Comparison of ENCODE assay signal across 8 cellular contexts in the genomic region with DNA sequence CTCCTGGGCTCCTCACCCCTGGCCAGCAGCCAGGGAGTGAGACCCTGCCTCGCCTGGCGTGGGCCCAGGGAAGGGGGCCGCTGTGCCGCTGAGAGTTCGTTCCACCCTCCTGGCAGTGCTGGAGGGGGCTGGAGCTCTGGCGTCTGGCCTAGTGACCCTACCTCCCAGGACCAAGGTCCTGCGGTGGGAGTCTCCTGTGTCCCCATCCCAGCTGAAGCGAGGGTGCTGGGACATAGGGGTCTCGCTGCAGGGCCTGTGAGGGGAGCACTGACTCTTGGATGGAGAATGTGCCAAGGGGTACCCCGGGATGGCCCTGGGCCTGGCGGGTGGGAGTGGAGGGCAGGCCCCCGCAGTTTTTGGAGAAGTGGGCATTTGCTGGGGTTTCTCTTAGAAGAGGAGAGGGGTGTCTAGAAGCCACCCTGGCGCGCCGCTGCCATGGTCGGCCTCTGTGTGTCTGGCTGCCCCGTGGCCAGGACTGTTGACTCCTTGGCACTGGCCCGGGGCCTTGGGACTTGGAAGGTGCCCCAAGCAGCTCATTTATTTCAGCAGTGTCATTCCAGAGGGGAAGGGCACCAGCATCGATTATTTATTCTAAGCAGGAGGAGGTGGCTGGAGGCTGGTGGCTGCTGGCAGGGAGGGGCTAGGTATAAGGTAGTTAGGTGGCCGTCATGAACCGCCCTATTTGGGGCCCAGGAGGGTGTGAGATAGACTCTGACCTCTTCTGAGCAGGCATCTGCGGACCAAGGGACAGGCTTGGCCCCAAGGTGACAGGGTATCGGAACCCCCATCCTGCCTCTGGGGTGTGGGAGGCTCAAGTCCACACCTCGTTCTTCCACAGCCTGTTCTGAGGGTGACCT. TPM values are rescaled to one million over a fixed set of nuclear protein-coding genes. Genes with fewer than 3 reads are reported as not detected.
DNase-seq lines count a peak whose midpoint lies in the region; ATAC-seq and TF ChIP-seq lines count a peak whose summit lies in the region.

No MANE protein-coding gene starts in this region.

- H3K9ac ChIP-seq in SK-N-MC (ENCODE audit: insufficient read length) (peak overlapping the region; percentile 86), neuronal stem cell (ENCODE audit: low read depth, low read length, poor library complexity) (peak overlapping the region; percentile 91)

- CTCF ChIA-PET in CD8-positive, alpha-beta T cell (lab: Charles Lee): interaction anchor here (0.8 kb wide), 1 partner anchor 111 kb away, joined by 3 read pairs; no protein-coding TSS in a partner anchor

- no peak for ATAC-seq in CD8-positive, alpha-beta T cell
- no peak for ATAC-seq in GM19328 (IDR thresholded peaks at IDR 0.05; ENCODE audit: unreplicated experiment)
- no peak for ATAC-seq in HG03354 (IDR thresholded peaks at IDR 0.05; ENCODE audit: poor library complexity, severe bottlenecking, unreplicated experiment)

- no peaks in the 10 kb centered on the region for H3K9me3 ChIP-seq in CD8-positive, alpha-beta T cell (ENCODE audit: low read length)
- no peaks in the 10 kb centered on the region for H3K9me3 ChIP-seq in SK-N-MC (ENCODE audit: low read depth, low read length)
- peaks cover 0 to 2% of the 10 kb centered on the region in 2 donors for H3K9me3 ChIP-seq in neuronal stem cell (replicated peaks in 1 of 2; ENCODE audit: control insufficient read depth in 2 of 2, insufficient read depth in 1 of 2, low read depth in 1 of 2, low read length in 2 of 2)

- no peak overlapping the region for H3K4me3 ChIP-seq in CD8-positive, alpha-beta T cell (ENCODE audit: low read depth, low read length)
- H3K4me3 ChIP-seq in SK-N-MC (peak overlapping the region; percentile 88), fibroblast of pulmonary artery (replicated peaks; ENCODE audit: low read depth, low read length) (peak overlapping the region; percentile 61), neuronal stem cell (ENCODE audit: low read length in 2 of 2) (peak overlapping the region; percentile 65 to 90)

- no peak overlapping the region for H3K23ac ChIP-seq in neuronal stem cell (ENCODE audit: low read depth, low read length, poor library complexity)

- peaks cover 25% of the 10 kb centered on the region for H3K79me1 ChIP-seq in neuronal stem cell (ENCODE audit: low read depth, low read length)

- H3K4ac ChIP-seq in neuronal stem cell (ENCODE audit: low read length): peak overlapping the region; percentile 38

- H2AFZ ChIP-seq in neuronal stem cell (ENCODE audit: low read length): peak overlapping the region; percentile 94

- H3K4me1 ChIP-seq in CD8-positive, alpha-beta T cell (ENCODE audit: insufficient read depth, low read length): peaks cover 14% of the 10 kb centered on the region
- H3K4me1 ChIP-seq in neuronal stem cell (ENCODE audit: control insufficient read depth in 2 of 2, insufficient read depth in 1 of 2, low read depth in 1 of 2, low read length in 2 of 2): peaks cover 8 to 9% of the 10 kb centered on the region in 2 donors

- TF ChIP-seq CTCF in CD8-positive, alpha-beta T cell (IDR thresholded peaks at IDR 0.05): no peak
- TF ChIP-seq CTCF in fibroblast of pulmonary artery (IDR thresholded peaks at IDR 0.05; ENCODE audit: low read length, missing control alignments): no peak

- H2BK12ac ChIP-seq in neuronal stem cell (ENCODE audit: low read length): peak overlapping the region; percentile 41

- H3K4me3 Mint-ChIP-seq in CD8-positive, alpha-beta T cell: peak overlapping the region; percentile 67

- peak overlapping the region; percentile 99 for H2AK5ac ChIP-seq in neuronal stem cell (ENCODE audit: low read depth, low read length)

- H3K4me1 Mint-ChIP-seq in CD8-positive, alpha-beta T cell (ENCODE audit: low read depth): peaks cover 14% of the 10 kb centered on the region

- POLR2A ChIA-PET in CD8-positive, alpha-beta T cell (lab: Charles Lee): no interaction called here

- no peak overlapping the region for H4K8ac ChIP-seq in neuronal stem cell (ENCODE audit: low read depth, low read length)

- no peaks in the 10 kb centered on the region for H3K36me3 Mint-ChIP-seq in CD8-positive, alpha-beta T cell

- H2BK5ac ChIP-seq in neuronal stem cell (ENCODE audit: low read length): peak overlapping the region; percentile 66

- H3K36me3 ChIP-seq in CD8-positive, alpha-beta T cell (ENCODE audit: insufficient read depth, low read length): no peaks in the 10 kb centered on the region
- H3K36me3 ChIP-seq in SK-N-MC (ENCODE audit: insufficient read depth, low read length): no peaks in the 10 kb centered on the region
- H3K36me3 ChIP-seq in neuronal stem cell (replicated peaks in 1 of 2; ENCODE audit: control insufficient read depth in 2 of 2, insufficient read depth in 2 of 2, low read length in 2 of 2): peaks cover 2 to 9% of the 10 kb centered on the region in 2 donors

- H3K9me3 Mint-ChIP-seq in CD8-positive, alpha-beta T cell: no peaks in the 10 kb centered on the region

- peak overlapping the region; percentile 97 for H3K18ac ChIP-seq in neuronal stem cell (ENCODE audit: low read length)

- peak overlapping the region; percentile 99 for H3K14ac ChIP-seq in neuronal stem cell (ENCODE audit: low read length)

- H4K91ac ChIP-seq in neuronal stem cell (ENCODE audit: low read depth, low read length, poor library complexity): no peak overlapping the region

- intact Hi-C loops in CD8-positive, alpha-beta T cell (cut with DNase I, micrococcal nuclease): loop anchor here in 1 of 2 experiments (5.0 kb wide), 1 partner anchor 202 kb away; a partner anchor contains a TSS

- no peak overlapping the region for H3K27ac ChIP-seq in CD8-positive, alpha-beta T cell (ENCODE audit: low read depth, low read length)
- H3K27ac ChIP-seq in SK-N-MC: peak overlapping the region; percentile 49
- H3K27ac ChIP-seq in neuronal stem cell (replicated peaks; ENCODE audit: low read length): no peak overlapping the region

- WGBS in neuronal stem cell (ENCODE audit: extremely low coverage in 2 of 2, insufficient read length in 2 of 2, insufficient replicate concordance in 1 of 2), 2 donors: no CpG with 5 or more reads among the region's 24 CpGs

- peak overlapping the region; percentile 78 for H3K4me2 ChIP-seq in neuronal stem cell (ENCODE audit: insufficient read depth, low read length, poor library complexity, severe bottlenecking)

- no peak for DNase-seq in CD8-positive, alpha-beta T cell
- no peak for DNase-seq in SK-N-MC (ENCODE audit: low read depth, low spot score)
- DNase-seq in fibroblast of pulmonary artery (ENCODE audit: low read depth): no peak
- no peak for DNase-seq in neuronal stem cell (ENCODE audit: low spot score)
- no peak for DNase-seq in DMS114 treated with DMSO at 0.1 percent for 48 hours (lab: John Stamatoyannopoulos, UW; ENCODE audit: unreplicated experiment)
- no peak for DNase-seq in NOMO-1 (lab: John Stamatoyannopoulos, UW; ENCODE audit: unreplicated experiment in 2 of 2)

- H3K27ac Mint-ChIP-seq in CD8-positive, alpha-beta T cell: no peak overlapping the region

- H2BK15ac ChIP-seq in neuronal stem cell (ENCODE audit: low read length): peak overlapping the region; percentile 45

- H3K27me3 ChIP-seq in CD8-positive, alpha-beta T cell (ENCODE audit: insufficient read depth, low read length): no peaks in the 10 kb centered on the region
- no peaks in the 10 kb centered on the region for H3K27me3 ChIP-seq in neuronal stem cell (ENCODE audit: control insufficient read depth in 3 of 3, insufficient read depth in 3 of 3, low read depth in 1 of 3, low read length in 3 of 3)

- peaks cover 10% of the 10 kb centered on the region for H3K27me3 Mint-ChIP-seq in CD8-positive, alpha-beta T cell (ENCODE audit: low read depth)

- H2BK120ac ChIP-seq in neuronal stem cell (ENCODE audit: low read depth, low read length): no peak overlapping the region

RNA-seq across cellular contexts. Expression of a gene that starts 1.5 kb away (rescaled TPM):
- under 1 TPM in 1 of 2 experiments, not detected in 1; 0.11 TPM for total RNA-seq in CD8-positive, alpha-beta T cell
- polyA plus RNA-seq in neuronal stem cell (2013, experiment 1 of 2): 87.8 TPM
- polyA plus RNA-seq in neuronal stem cell (2013, experiment 2 of 2): 87.6 TPM
